ENCODE assay signal across 19 cellular contexts in the genomic region with DNA sequence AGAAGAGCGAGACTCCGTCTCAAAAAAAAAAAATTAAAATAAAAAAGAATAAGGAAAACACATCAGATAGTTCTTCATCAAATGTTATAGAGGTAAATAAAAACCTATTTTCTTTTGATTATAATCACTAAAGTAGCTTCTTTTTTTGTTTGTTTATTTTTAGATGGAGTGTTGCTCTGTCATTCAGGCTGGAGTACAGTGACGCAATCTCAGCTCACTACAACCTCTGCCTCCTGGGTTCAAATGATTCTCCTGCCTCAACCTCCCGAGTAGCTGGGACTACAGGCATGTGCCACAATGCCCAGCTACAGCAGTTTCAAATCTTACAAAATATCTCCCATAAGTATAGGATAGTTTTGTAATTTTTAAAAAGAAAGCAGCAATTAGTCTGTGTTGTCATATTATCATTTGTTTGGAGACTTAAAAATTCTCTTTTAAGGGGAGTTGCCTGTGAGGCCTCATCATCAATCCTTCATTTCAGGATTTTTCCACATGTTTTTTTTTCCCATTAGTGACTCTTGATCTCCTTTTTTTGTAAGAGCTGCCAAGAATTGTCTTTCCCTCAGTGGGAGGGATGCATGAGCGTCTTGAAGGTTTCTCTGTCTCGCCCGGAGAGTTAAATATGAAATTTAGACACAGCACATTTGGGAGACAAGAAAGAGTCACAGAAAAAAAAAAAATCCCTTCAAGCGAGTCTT.
A peak's percentile ranks its signal among the peaks of the same experiment; 100 is the strongest.
DNase-seq lines count a peak whose midpoint lies in the region; ATAC-seq and TF ChIP-seq lines count a peak whose summit lies in the region.
"Had no signal": no experiment of that assay in that cellular context is flagged by ENCODE, and none has a peak within 500 bp of the region (broad histone marks: within the 10 kb centered on the region; RNA-seq: fewer than 3 reads in every experiment).

No MANE protein-coding gene starts in this region.

- TF ChIP-seq EP300 in esophagus muscularis mucosa (IDR thresholded peaks at IDR 0.05) = no peak

- CTCF ChIA-PET in mammary epithelial cell (lab: Charles Lee; ENCODE audit: low non-redundant PET) (interaction anchor here (0.6 kb wide), 1 partner anchor 1100 kb away, joined by 3 read pairs; no protein-coding TSS in a partner anchor), MCF 10A (lab: Yijun Ruan, JAX) (interaction anchor here (0.6 to 0.7 kb wide), 4 partner anchors 17 to 687 kb away, joined by 3 to 5 read pairs (median 4); no protein-coding TSS in a partner anchor)

- H3K4me1 Mint-ChIP-seq in MCF 10A (ENCODE audit: insufficient read depth, unreplicated experiment) (no peaks in the 10 kb centered on the region), neural crest cell (peaks cover 8% of the 10 kb centered on the region)
- H3K4me1 Mint-ChIP-seq: activated naive CD8-positive, alpha-beta T cell treated with anti-CD3 and anti-CD28 coated beads, Interleukin-2, amount 10 ng/mL, durations not matched to agents 7 days and 5 days; CD14-positive monocyte; IgD-negative memory B cell; natural killer cell; T-cell had no signal

- no TSS peak for BruUV-seq in mammary epithelial cell (replicated peaks; lab: Mats Ljungman, UMichigan)
- no TSS peak for BruUV-seq in MCF 10A (replicated peaks; lab: Mats Ljungman, UMichigan)

- WGBS in mammary epithelial cell (ENCODE audit: low coverage, missing lambda C conversion rate) = 65% methylated on average over 8 of the region's 8 CpGs
- 61% methylated on average over 8 of the region's 8 CpGs for WGBS in esophagus muscularis mucosa
- 57% methylated on average over 8 of the region's 8 CpGs for WGBS in urinary bladder

- no peaks in the 10 kb centered on the region for H3K27me3 Mint-ChIP-seq in MCF 10A (ENCODE audit: insufficient read depth, unreplicated experiment)
- no peaks in the 10 kb centered on the region for H3K27me3 Mint-ChIP-seq in neural crest cell (ENCODE audit: low read depth)

- no peaks in the 10 kb centered on the region for H3K27me3 ChIP-seq in mammary epithelial cell (ENCODE audit: insufficient read depth, low read length)
- no peaks in the 10 kb centered on the region for H3K27me3 ChIP-seq in esophagus muscularis mucosa

- POLR2A ChIA-PET in MCF 10A (lab: Yijun Ruan, JAX) = interaction anchor here (0.7 to 0.9 kb wide), 4 partner anchors 10 to 812 kb away, joined by 3 to 6 read pairs (median 3); no protein-coding TSS in a partner anchor

- H3K79me2 ChIP-seq in mammary epithelial cell (ENCODE audit: insufficient read depth, low read length) = no peaks in the 10 kb centered on the region

- dilution Hi-C loops in mammary epithelial cell (cut with HindIII; ENCODE audit: low sequenced_read_pairs) = no loop called here

- H3K9me3 Mint-ChIP-seq in MCF 10A (ENCODE audit: unreplicated experiment) (peaks cover 5% of the 10 kb centered on the region), neural crest cell (peaks cover 3% of the 10 kb centered on the region)
- H3K9me3 Mint-ChIP-seq: activated CD4-positive, alpha-beta memory T cell treated with anti-CD3 and anti-CD28 coated beads for 36 hours; activated naive CD8-positive, alpha-beta T cell treated with anti-CD3 and anti-CD28 coated beads, Interleukin-2, amount 10 ng/mL, durations not matched to agents 7 days and 5 days; T-cell had no signal

- no peak overlapping the region for H3K9ac ChIP-seq in mammary epithelial cell (ENCODE audit: insufficient read depth, low read length)

- no peak for TF ChIP-seq POLR2A in esophagus muscularis mucosa (IDR thresholded peaks at IDR 0.05; ENCODE audit: low read depth)

- in situ Hi-C loops in mammary epithelial cell (cut with MboI; ENCODE audit: low sequenced_read_pairs in 2 of 2) = no loop called here

- H3K36me3 Mint-ChIP-seq in MCF 10A (ENCODE audit: insufficient read depth, unreplicated experiment) = no peaks in the 10 kb centered on the region
- H3K36me3 Mint-ChIP-seq in neural crest cell (ENCODE audit: low read depth) = no peaks in the 10 kb centered on the region
- H3K36me3 Mint-ChIP-seq: activated CD4-positive, alpha-beta memory T cell treated with anti-CD3 and anti-CD28 coated beads for 36 hours; activated naive CD8-positive, alpha-beta T cell treated with anti-CD3 and anti-CD28 coated beads, Interleukin-2, amount 10 ng/mL, durations not matched to agents 7 days and 5 days; CD14-positive monocyte; IgD-negative memory B cell; natural killer cell; T-cell had no signal

- intact Hi-C loops in mammary epithelial cell (cut with micrococcal nuclease) (no loop called here), MCF 10A (cut with micrococcal nuclease) (no loop called here), esophagus muscularis mucosa (cut with DNase I) (no loop called here)

- H3K27ac Mint-ChIP-seq in MCF 10A (ENCODE audit: low read depth, unreplicated experiment) = no peak overlapping the region
- H3K27ac Mint-ChIP-seq in neural crest cell (ENCODE audit: unreplicated experiment) = peak overlapping the region; percentile 7
- H3K27ac Mint-ChIP-seq: activated CD4-positive, alpha-beta memory T cell treated with anti-CD3 and anti-CD28 coated beads for 36 hours; activated naive CD8-positive, alpha-beta T cell treated with anti-CD3 and anti-CD28 coated beads, Interleukin-2, amount 10 ng/mL, durations not matched to agents 7 days and 5 days; CD14-positive monocyte; natural killer cell; T-cell had no signal

- H3K4me3 Mint-ChIP-seq in MCF 10A (ENCODE audit: unreplicated experiment) (no peak overlapping the region), neural crest cell (no peak overlapping the region)
- H3K4me3 Mint-ChIP-seq: activated CD4-positive, alpha-beta memory T cell treated with anti-CD3 and anti-CD28 coated beads for 36 hours; activated naive CD8-positive, alpha-beta T cell treated with anti-CD3 and anti-CD28 coated beads, Interleukin-2, amount 10 ng/mL, durations not matched to agents 7 days and 5 days; CD14-positive monocyte; IgD-negative memory B cell; natural killer cell; T-cell had no signal

- H4K20me1 ChIP-seq in mammary epithelial cell (ENCODE audit: insufficient read depth, low read length) = no peaks in the 10 kb centered on the region

- H3K36me3 ChIP-seq in mammary epithelial cell (ENCODE audit: insufficient read depth, low read length) = no peaks in the 10 kb centered on the region
- no peaks in the 10 kb centered on the region for H3K36me3 ChIP-seq in esophagus muscularis mucosa
- H3K36me3 ChIP-seq in urinary bladder (ENCODE audit: insufficient read depth) = no peaks in the 10 kb centered on the region
- H3K36me3 ChIP-seq: lower lobe of right lung, tibial artery had no signal

- peak overlapping the region; percentile 54 for H2AFZ ChIP-seq in mammary epithelial cell (ENCODE audit: low read depth, low read length)

- no peaks in the 10 kb centered on the region for H3K9me3 ChIP-seq in mammary epithelial cell (replicated peaks; ENCODE audit: insufficient read depth, low read length)
- H3K9me3 ChIP-seq in esophagus muscularis mucosa = no peaks in the 10 kb centered on the region
- H3K9me3 ChIP-seq: lower lobe of right lung, tibial artery had no signal

- H3K4me3 ChIP-seq in mammary epithelial cell (replicated peaks in 1 of 3; ENCODE audit: insufficient read depth in 1 of 3, low read depth in 2 of 3, low read length in 3 of 3) (no peak overlapping the region), esophagus muscularis mucosa (no peak overlapping the region), urinary bladder (ENCODE audit: low read depth, low read length) (no peak overlapping the region)
- H3K4me3 ChIP-seq: lower lobe of right lung, tibial artery had no signal

- H3K4me2 ChIP-seq in mammary epithelial cell (ENCODE audit: insufficient read depth, low read depth, low read length) = no peak overlapping the region

- no peaks in the 10 kb centered on the region for H3K4me1 ChIP-seq in mammary epithelial cell (ENCODE audit: insufficient read depth, low read length)
- no peaks in the 10 kb centered on the region for H3K4me1 ChIP-seq in esophagus muscularis mucosa
- no peaks in the 10 kb centered on the region for H3K4me1 ChIP-seq in urinary bladder (ENCODE audit: insufficient read depth)
- H3K4me1 ChIP-seq: lower lobe of right lung, tibial artery had no signal

- H3K27ac ChIP-seq in mammary epithelial cell (ENCODE audit: insufficient read depth, low read depth, low read length) = no peak overlapping the region
- H3K27ac ChIP-seq in esophagus muscularis mucosa (replicated peaks in 1 of 4) = no peak overlapping the region
- H3K27ac ChIP-seq in urinary bladder (ENCODE audit: low read depth) = peak overlapping the region; percentile 77
- H3K27ac ChIP-seq: lower lobe of right lung, tibial artery had no signal

- TF ChIP-seq CTCF in mammary epithelial cell (conservative IDR thresholded peaks at IDR 0.05 in 1 of 2, IDR thresholded peaks at IDR 0.05 in 1 of 2; ENCODE audit: extremely low read depth in 1 of 2, insufficient read depth in 1 of 2, low read depth in 1 of 2, low read length in 2 of 2) = no peak
- no peak for TF ChIP-seq CTCF in MCF 10A (IDR thresholded peaks at IDR 0.05; ENCODE audit: unreplicated experiment)
- no peak for TF ChIP-seq CTCF in esophagus muscularis mucosa (IDR thresholded peaks at IDR 0.05)
- no peak for TF ChIP-seq CTCF in neural crest cell (conservative IDR thresholded peaks at IDR 0.05)

- ATAC-seq in GM18520 (IDR thresholded peaks at IDR 0.05; ENCODE audit: unreplicated experiment) = no peak
- ATAC-seq: lower lobe of right lung, natural killer cell, T-cell had no signal

- DNase-seq in mammary epithelial cell (no peak), MCF 10A (ENCODE audit: unreplicated experiment) (no peak), esophagus muscularis mucosa (ENCODE audit: extremely low spot score) (peak; percentile 39), neural crest cell (ENCODE audit: low read depth, low spot score) (no peak), cerebellar cortex (ENCODE audit: low spot score) (no peak)
- DNase-seq in activated effector memory CD4-positive, alpha-beta T cell treated with Interleukin-2 at 50 U/mL for 16 hours = no peak
- DNase-seq: activated CD4-positive, alpha-beta memory T cell treated with anti-CD3 and anti-CD28 coated beads for 36 hours; activated naive CD8-positive, alpha-beta T cell treated with anti-CD3 and anti-CD28 coated beads, Interleukin-2, amount 10 ng/mL, durations not matched to agents 7 days and 5 days; central memory CD4-positive, alpha-beta T cell; lower lobe of right lung; natural killer cell; NCI-H2081 treated with DMSO at 0.1 percent for 48 hours; stimulated activated CD4-positive, alpha-beta T cell treated with anti-CD3 and anti-CD28 coated beads, Interleukin-4, amount 100 ng/mL, for 4 hours; T-cell; tibial artery had no signal
